Comparison of ENCODE assay signal across 8 cellular contexts in the genomic region with DNA sequence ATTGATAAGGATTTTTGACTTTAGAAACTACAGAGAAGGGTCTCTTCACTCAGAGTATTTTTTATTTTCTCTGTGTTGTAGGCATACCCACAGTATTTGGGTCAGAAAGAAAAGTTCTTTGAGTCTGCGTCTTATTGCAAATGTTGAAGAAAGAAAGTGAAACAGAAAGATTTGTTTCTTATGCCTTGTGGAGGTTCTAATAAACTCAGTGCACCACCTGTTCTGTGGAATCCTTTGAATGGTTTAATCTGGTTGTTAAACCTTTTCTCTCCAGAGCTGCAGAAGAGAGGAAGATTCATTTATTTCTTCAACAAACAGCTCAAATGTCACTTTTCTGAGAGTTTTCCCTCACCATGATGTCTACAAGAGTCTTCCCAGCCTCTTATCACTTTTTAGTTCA.
DNase-seq lines count a peak whose midpoint lies in the region; ATAC-seq lines count a peak whose summit lies in the region.

No MANE protein-coding gene starts in this region.

- H3K9me3 Mint-ChIP-seq in naive B cell, result peaks cover 0 to 5% (median 0%) of the 10 kb centered on the region in 7 donors

- H3K27me3 Mint-ChIP-seq in naive B cell, result no peaks in the 10 kb centered on the region

- ATAC-seq in GM21447 (IDR thresholded peaks at IDR 0.05; ENCODE audit: unreplicated experiment), result peak; percentile 32
- peak; percentile 30 for ATAC-seq in HG03520 (IDR thresholded peaks at IDR 0.05; ENCODE audit: unreplicated experiment)
- ATAC-seq in naive B cell (ENCODE audit: low read depth in 2 of 2), result peak; percentile 78 to 83

- peaks cover 3 to 51% (median 45%) of the 10 kb centered on the region in 3 donors for H3K4me1 Mint-ChIP-seq in naive B cell

- H3K27ac Mint-ChIP-seq in naive B cell, result peak overlapping the region in 5 of 6 donors; percentile 65 to 97 (median 93)

- DNase-seq in NCI-H82 (lab: John Stamatoyannopoulos, UW) (peak; percentile 46), NCI-H82 treated with DMSO at 0.1 percent for 48 hours (lab: John Stamatoyannopoulos, UW; ENCODE audit: unreplicated experiment) (no peak), naive B cell (peak; percentile 31), NCI-H1048 (lab: John Stamatoyannopoulos, UW) (no peak), ureter (ENCODE audit: low spot score) (no peak)
- no peak for DNase-seq in effector CD4-positive, alpha-beta T cell

- H3K36me3 Mint-ChIP-seq in naive B cell, result no peaks in the 10 kb centered on the region

- peak overlapping the region; percentile 33 to 86 (median 71) for H3K4me3 Mint-ChIP-seq in naive B cell

Comparison
In these comparisons a context has a peak if more than half of its experiments do, and no peak if none do; other contexts are left out.
1. DNase-seq: peak in NCI-H82 (single experiment) and naive B cell (single experiment); none in NCI-H82 treated with DMSO at 0.1 percent for 48 hours (single experiment), NCI-H1048 (single experiment), ureter (single experiment) and effector CD4-positive, alpha-beta T cell (single experiment).
2. ATAC-seq: peak in every context shown above with its lines; median percentile 80 in naive B cell; 32 in GM21447; 30 in HG03520.